8 cellular contexts compared by ENCODE assay signal in the genomic region with DNA sequence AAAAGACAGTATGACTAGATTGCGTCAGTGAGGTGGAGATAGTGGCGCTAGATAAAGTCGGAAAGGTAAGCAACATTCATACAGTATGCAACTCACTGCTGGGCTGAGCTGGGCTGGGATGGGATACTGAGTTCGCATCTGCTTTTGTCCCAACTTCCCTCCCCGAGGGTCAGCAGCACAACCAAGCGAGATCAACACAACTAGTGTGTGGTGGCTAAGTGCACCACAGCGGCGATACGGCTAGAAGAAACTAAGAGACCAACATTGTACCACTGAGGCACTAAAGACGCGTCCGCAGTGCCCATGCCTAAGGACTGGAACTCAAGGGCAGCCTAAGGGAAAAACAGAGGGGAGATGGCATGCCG. TPM values are rescaled to one million over a fixed set of nuclear protein-coding genes. Genes with fewer than 3 reads are reported as not detected.
DNase-seq lines count a peak whose midpoint lies in the region; ATAC-seq and TF ChIP-seq lines count a peak whose summit lies in the region.

No MANE protein-coding gene starts in this region.

- POLR2A ChIA-PET in OCI-LY7 (lab: Charles Lee), result interaction anchor here (0.6 kb wide), 1 partner anchor 17 kb away, joined by 4 read pairs; no protein-coding TSS in a partner anchor

- no peak; the same call in 1 of the 3 replicates for ATAC-seq in DND-41 (ENCODE audit: insufficient read depth, low read depth)
- peak; percentile 5 for ATAC-seq in omental fat pad (ENCODE audit: low FRiP score)
- no peak for ATAC-seq in GM18873 (IDR thresholded peaks at IDR 0.05; ENCODE audit: low FRiP score, unreplicated experiment)
- no peak for ATAC-seq in GM18870 (IDR thresholded peaks at IDR 0.05; ENCODE audit: unreplicated experiment)
- no peak for ATAC-seq in HG02852 (IDR thresholded peaks at IDR 0.05; ENCODE audit: unreplicated experiment)

- H3K27ac ChIP-seq in DND-41 (ENCODE audit: low read length) (peak overlapping the region; percentile 78), OCI-LY7 (ENCODE audit: low read depth, low read length, poor library complexity, severe bottlenecking) (peak overlapping the region; percentile 36)

- TF ChIP-seq CTCF in DND-41 (IDR thresholded peaks at IDR 0.05; ENCODE audit: borderline replicate concordance, extremely low read depth, low read length, poor library complexity, severe bottlenecking) (no peak), OCI-LY7 (conservative IDR thresholded peaks at IDR 0.05; ENCODE audit: low read length) (no peak), epithelial cell of proximal tubule (conservative IDR thresholded peaks at IDR 0.05; ENCODE audit: low read depth, low read length) (no peak), omental fat pad (IDR thresholded peaks at IDR 0.05) (no peak)

- H3K36me3 ChIP-seq in DND-41 (ENCODE audit: insufficient read depth, low read length), result peaks cover 25% of the 10 kb centered on the region
- H3K36me3 ChIP-seq in OCI-LY7 (ENCODE audit: insufficient read depth, low read length), result peaks cover 38% of the 10 kb centered on the region

- H3K9me2 ChIP-seq in OCI-LY7 (ENCODE audit: insufficient read depth, low read length), result no peaks in the 10 kb centered on the region

- no peak for DNase-seq in DND-41
- no peak for DNase-seq in OCI-LY7 (ENCODE audit: low spot score)
- DNase-seq in epithelial cell of proximal tubule (ENCODE audit: low read depth), result no peak
- DNase-seq in omental fat pad (ENCODE audit: low spot score), result no peak
- no peak for DNase-seq in NCI-H1417 (lab: John Stamatoyannopoulos, UW)

- H3K4me3 ChIP-seq in DND-41 (ENCODE audit: low read depth in 1 of 2, low read length in 2 of 2) (peak overlapping the region; percentile 80 to 97), OCI-LY7 (ENCODE audit: low read depth, low read length, poor library complexity, severe bottlenecking) (peak overlapping the region; percentile 89), epithelial cell of proximal tubule (ENCODE audit: low read depth, low read length) (peak overlapping the region; percentile 89)

- CTCF ChIA-PET in OCI-LY7 (lab: Charles Lee; ENCODE audit: unreplicated experiment), result no interaction called here

- H2AFZ ChIP-seq in DND-41 (ENCODE audit: low read depth, low read length) (peak overlapping the region; percentile 98), OCI-LY7 (ENCODE audit: low read length) (peak overlapping the region; percentile 78)

- H3K9me3 ChIP-seq in DND-41 (ENCODE audit: insufficient read depth, low read length, severe bottlenecking) (no peaks in the 10 kb centered on the region), OCI-LY7 (ENCODE audit: low read length) (no peaks in the 10 kb centered on the region)

- H3K4me1 ChIP-seq in DND-41 (ENCODE audit: insufficient read depth, low read length) (peaks cover 31% of the 10 kb centered on the region), OCI-LY7 (ENCODE audit: insufficient read depth, low read length, poor library complexity, severe bottlenecking) (peaks cover 28% of the 10 kb centered on the region)

- H4K20me1 ChIP-seq in DND-41 (ENCODE audit: insufficient read depth, low read length) (0 out of 2 replicates have a peak, but pooled peaks cover 4% of the 10 kb centered on the region), OCI-LY7 (ENCODE audit: insufficient read depth, low read length) (peaks cover 7% of the 10 kb centered on the region; the same call in 1 of the 2 replicates)

- H3K4me2 ChIP-seq in DND-41 (ENCODE audit: insufficient read depth, low read length) (peak overlapping the region; percentile 72), OCI-LY7 (ENCODE audit: low read length) (peak overlapping the region; percentile 70)

- no peaks in the 10 kb centered on the region for H3K27me3 ChIP-seq in DND-41 (ENCODE audit: insufficient read depth, low read length, poor library complexity)

- peak overlapping the region; percentile 81 for H3K9ac ChIP-seq in DND-41 (ENCODE audit: low read depth, low read length)

- H3K79me2 ChIP-seq in DND-41 (ENCODE audit: insufficient read depth, low read length), result peaks cover 70% of the 10 kb centered on the region
- H3K79me2 ChIP-seq in OCI-LY7 (ENCODE audit: insufficient read depth, low read depth, low read length), result peaks cover 32% of the 10 kb centered on the region; the same call in 1 of the 2 replicates

- BruUV-seq in OCI-LY7 (replicated peaks; lab: Mats Ljungman, UMichigan), result no TSS peak

- intact Hi-C loops in OCI-LY7 (cut with micrococcal nuclease; ENCODE audit: unreplicated experiment), result loop anchor here (2.0 kb wide), 1 partner anchor 17 kb away; no protein-coding TSS in a partner anchor

RNA-seq across cellular contexts. Expression of a gene that starts 0.5 kb away (rescaled TPM):
- 46.8 and 59.6 TPM in 2 replicates for total RNA-seq in OCI-LY7 (2014; rRNA removed; shearing (Covaris generic))
- total RNA-seq in OCI-LY7 (2022), result 54.8 and 56.2 TPM in 2 replicates
- 34.2 and 65.3 TPM in 2 replicates for total RNA-seq in epithelial cell of proximal tubule
- 10 to 100 TPM; 17.4 to 25.9 (median 21.3) TPM for total RNA-seq in omental fat pad

RNA-seq across cellular contexts. Expression of a gene that starts 0.6 kb away (rescaled TPM):
- total RNA-seq in OCI-LY7 (2014; rRNA removed; shearing (Covaris generic)), result 28.7 and 31.0 TPM in 2 replicates
- total RNA-seq in OCI-LY7 (2022), result 35.8 and 38.4 TPM in 2 replicates
- total RNA-seq in epithelial cell of proximal tubule, result 44.7 and 78.0 TPM in 2 replicates
- 10 to 100 TPM; 27.7 to 43.5 (median 34.4) TPM for total RNA-seq in omental fat pad

RNA-seq across cellular contexts. Expression of a gene that starts 19.3 kb away (rescaled TPM):
- 243 and 289 TPM in 2 replicates for total RNA-seq in OCI-LY7 (2014; rRNA removed; shearing (Covaris generic))
- total RNA-seq in OCI-LY7 (2022) (286 and 467 TPM in 2 replicates), epithelial cell of proximal tubule (629 and 772 TPM in 2 replicates), omental fat pad (100 to 1,000 TPM; 158 to 217 (median 207) TPM)

RNA-seq across cellular contexts. Expression of a gene that starts 44.2 kb away (rescaled TPM):
- total RNA-seq in OCI-LY7 (2014; rRNA removed; shearing (Covaris generic)), result 32.1 and 38.6 TPM in 2 replicates
- total RNA-seq in OCI-LY7 (2022) (32.7 and 39.3 TPM in 2 replicates), epithelial cell of proximal tubule (23.5 and 46.3 TPM in 2 replicates), omental fat pad (10 to 100 TPM; 14.2 to 89.3 (median 18.7) TPM)

RNA-seq across cellular contexts. Expression of a gene that starts 52.9 kb away (rescaled TPM):
- total RNA-seq in OCI-LY7 (2014; rRNA removed; shearing (Covaris generic)), result 74.4 and 95.7 TPM in 2 replicates
- total RNA-seq in OCI-LY7 (2022) (74.8 and 90.3 TPM in 2 replicates), epithelial cell of proximal tubule (103 and 108 TPM in 2 replicates), omental fat pad (100 to 1,000 TPM in 1 of 4 donors, 10 to 100 TPM in 3; 44.4 to 117 (median 64.7) TPM)
